17 cellular contexts compared by ENCODE assay signal in genomic region chr6:109800771-109801170, GRCh38.
A peak's percentile ranks its signal among the peaks of the same experiment; 100 is the strongest.
DNase-seq lines count a peak whose midpoint lies in the region; ATAC-seq, FAIRE-seq and TF ChIP-seq lines count a peak whose summit lies in the region.
"Had no signal": no experiment of that assay in that cellular context is flagged by ENCODE, and none has a peak within 500 bp of the region (broad histone marks: within the 10 kb centered on the region; RNA-seq: fewer than 3 reads in every experiment).

No MANE protein-coding gene starts in this region.

- H3K4ac ChIP-seq in neuronal stem cell (ENCODE audit: low read length), result no peak overlapping the region

- no peak overlapping the region for H4K91ac ChIP-seq in neuronal stem cell (ENCODE audit: low read depth, low read length, poor library complexity)

- H2BK120ac ChIP-seq in neuronal stem cell (ENCODE audit: low read depth, low read length), result no peak overlapping the region

- FAIRE-seq in bronchial epithelial cell (lab: Jason Lieb, UNC), result no peak
- FAIRE-seq: H1, HepG2 had no signal

- no peaks in the 10 kb centered on the region for H3K27me3 ChIP-seq in bronchial epithelial cell (ENCODE audit: control insufficient read depth, insufficient read depth, low read length)
- H3K27me3 ChIP-seq in neuronal stem cell (ENCODE audit: control insufficient read depth in 3 of 3, insufficient read depth in 3 of 3, low read depth in 1 of 3, low read length in 3 of 3), result no peaks in the 10 kb centered on the region
- H3K27me3 ChIP-seq: Peyer's patch had no signal

- H2BK15ac ChIP-seq in neuronal stem cell (ENCODE audit: low read length), result no peak overlapping the region

- no peak overlapping the region for H3K18ac ChIP-seq in neuronal stem cell (ENCODE audit: low read length)

- H3K4me3 ChIP-seq in bronchial epithelial cell (ENCODE audit: low read depth, low read length) (no peak overlapping the region), neuronal stem cell (ENCODE audit: low read length in 2 of 2) (no peak overlapping the region)
- H3K4me3 ChIP-seq: Peyer's patch had no signal

- no peak overlapping the region for H3K4me2 ChIP-seq in neuronal stem cell (ENCODE audit: insufficient read depth, low read length, poor library complexity, severe bottlenecking)

- H3K36me3 ChIP-seq in bronchial epithelial cell (ENCODE audit: control insufficient read depth, insufficient read depth, low read length) (no peaks in the 10 kb centered on the region), neuronal stem cell (replicated peaks in 1 of 2; ENCODE audit: control insufficient read depth in 2 of 2, insufficient read depth in 2 of 2, low read length in 2 of 2) (peaks cover 0 to 5% of the 10 kb centered on the region in 2 donors)
- H3K36me3 ChIP-seq: Peyer's patch had no signal

- no peak for TF ChIP-seq CTCF in bronchial epithelial cell (IDR thresholded peaks at IDR 0.05; ENCODE audit: insufficient read depth, low read length, severe bottlenecking)

- WGBS in neuronal stem cell (ENCODE audit: extremely low coverage in 2 of 2, insufficient read length in 2 of 2, insufficient replicate concordance in 1 of 2), 2 donors, result no CpG with 5 or more reads among the region's 2 CpGs

- H3K4me1 ChIP-seq in neuronal stem cell (ENCODE audit: control insufficient read depth in 2 of 2, insufficient read depth in 1 of 2, low read depth in 1 of 2, low read length in 2 of 2), result peaks cover 1 to 18% of the 10 kb centered on the region in 2 donors
- H3K4me1 ChIP-seq: Peyer's patch had no signal

- no peak overlapping the region for H4K8ac ChIP-seq in neuronal stem cell (ENCODE audit: low read depth, low read length)

- H3K79me1 ChIP-seq in neuronal stem cell (ENCODE audit: low read depth, low read length), result no peaks in the 10 kb centered on the region

- intact Hi-C loops in cardiac septum (cut with DNase I), result no loop called here

- no peak for ATAC-seq in HG03521 (IDR thresholded peaks at IDR 0.05; ENCODE audit: unreplicated experiment)
- ATAC-seq: HepG2, Right ventricle myocardium inferior had no signal

- H2BK5ac ChIP-seq in neuronal stem cell (ENCODE audit: low read length), result no peak overlapping the region

- no peak overlapping the region for H3K14ac ChIP-seq in neuronal stem cell (ENCODE audit: low read length)

- no peak overlapping the region for H3K9ac ChIP-seq in neuronal stem cell (ENCODE audit: low read depth, low read length, poor library complexity)

- DNase-seq in COLO668 (lab: John Stamatoyannopoulos, UW; ENCODE audit: unreplicated experiment) (peak; percentile 41), DMS79 treated with DMSO at 0.1 percent for 48 hours (lab: John Stamatoyannopoulos, UW) (peak; percentile 82), NCI-H345 (lab: John Stamatoyannopoulos, UW) (peak; percentile 86), bronchial epithelial cell (ENCODE audit: low read depth) (peak; percentile 28), cardiac septum (ENCODE audit: low spot score) (no peak), neuronal stem cell (ENCODE audit: low spot score) (no peak)
- DNase-seq: C1 segment of cervical spinal cord, EL, KG1, NCI-H1694, NCI-H2227 treated with DMSO at 0.1 percent for 48 hours, NCI-H82, Peyer's patch had no signal

- H2BK12ac ChIP-seq in neuronal stem cell (ENCODE audit: low read length), result no peak overlapping the region

- H3K23ac ChIP-seq in neuronal stem cell (ENCODE audit: low read depth, low read length, poor library complexity), result no peak overlapping the region

- H3K27ac ChIP-seq in neuronal stem cell (replicated peaks; ENCODE audit: low read length), result no peak overlapping the region
- H3K27ac ChIP-seq: Peyer's patch had no signal

- no peaks in the 10 kb centered on the region for H3K9me3 ChIP-seq in neuronal stem cell (replicated peaks in 1 of 2; ENCODE audit: control insufficient read depth in 2 of 2, insufficient read depth in 1 of 2, low read depth in 1 of 2, low read length in 2 of 2)
- H3K9me3 ChIP-seq: Peyer's patch had no signal

- no peak overlapping the region for H2AK5ac ChIP-seq in neuronal stem cell (ENCODE audit: low read depth, low read length)

- H2AFZ ChIP-seq in neuronal stem cell (ENCODE audit: low read length), result no peak overlapping the region

Comparison
In these comparisons a context has a peak if more than half of its experiments do, and no peak if none do; other contexts are left out.
1. DNase-seq: peak in COLO668 (single experiment), DMS79 treated with DMSO at 0.1 percent for 48 hours (single experiment), NCI-H345 (single experiment) and bronchial epithelial cell (single experiment); none in cardiac septum (single experiment) and neuronal stem cell (single experiment).